2 cellular contexts compared by ENCODE assay signal in genomic region chr1:51560895-51561294, GRCh38.
TF ChIP-seq lines count a peak whose summit lies in the region.

No MANE protein-coding gene starts in this region.

TF ChIP-seq in WTC11, 78 proteins besides CTCF, POLR2A, EP300 and RAD21:
- peak; percentile 54; the same call in 1 of the 2 replicates for TF ChIP-seq GABPB1 (CRISPR knock-in tag; IDR thresholded peaks at IDR 0.05)

TF ChIP-seq in HepG2, 621 proteins besides CTCF, POLR2A, EP300 and RAD21:
- TF ChIP-seq CEBPG (CRISPR knock-in tag; IDR thresholded peaks at IDR 0.05) (peak; percentile 80), ATF3 (CRISPR knock-in tag; IDR thresholded peaks at IDR 0.05) (peak; percentile 23; the same call in 1 of the 2 replicates), ZMYM3 (CRISPR knock-in tag; IDR thresholded peaks at IDR 0.05) (peak; percentile 44; the same call in 1 of the 2 replicates), CEBPB (IDR thresholded peaks at IDR 0.05; ENCODE audit: borderline replicate concordance, low read depth, low read length) (peak; percentile 25; the same call in 1 of the 2 replicates), ZNF770 (CRISPR knock-in tag; IDR thresholded peaks at IDR 0.05) (peak; percentile 59; the same call in 1 of the 2 replicates), HNF4A (CRISPR knock-in tag; IDR thresholded peaks at IDR 0.05) (peak; percentile 56)
